ENCODE assay signal across 7 cellular contexts in genomic region chr19:5803441-5803751, GRCh38. TPM values are rescaled to one million over a fixed set of nuclear protein-coding genes. Genes with fewer than 3 reads are reported as not detected.
DNase-seq lines count a peak whose midpoint lies in the region; ATAC-seq and TF ChIP-seq lines count a peak whose summit lies in the region.

No MANE protein-coding gene starts in this region.

- H3K4me1 ChIP-seq in skeletal muscle tissue (ENCODE audit: control insufficient read depth in 3 of 3, insufficient read depth in 3 of 3, low read length in 3 of 3), result peaks cover 4 to 7% (median 5%) of the 10 kb centered on the region in 3 donors

- H3K27me3 Mint-ChIP-seq in HFFc6 (ENCODE audit: insufficient read depth), result peaks cover 29% of the 10 kb centered on the region

- no peaks in the 10 kb centered on the region for H3K36me3 Mint-ChIP-seq in HFFc6 (ENCODE audit: low read depth)

- H3K9me3 ChIP-seq in WERI-Rb-1 (ENCODE audit: severe bottlenecking), result no peaks in the 10 kb centered on the region
- H3K9me3 ChIP-seq in skeletal muscle tissue (ENCODE audit: control insufficient read depth in 3 of 3, low read length in 3 of 3), result no peaks in the 10 kb centered on the region

- H3K4me1 Mint-ChIP-seq in HFFc6 (ENCODE audit: low read depth), result peaks cover 12% of the 10 kb centered on the region; the same call in 1 of the 2 replicates

- TF ChIP-seq CTCF in HFFc6 (IDR thresholded peaks at IDR 0.05) (no peak), WERI-Rb-1 (IDR thresholded peaks at IDR 0.05; ENCODE audit: low read depth, low read length) (no peak), fibroblast of pulmonary artery (IDR thresholded peaks at IDR 0.05; ENCODE audit: low read length, missing control alignments) (no peak)

- no peaks in the 10 kb centered on the region for H3K9me3 Mint-ChIP-seq in HFFc6

- ATAC-seq in GM18873 (IDR thresholded peaks at IDR 0.05; ENCODE audit: low FRiP score, unreplicated experiment), result no peak

- no peaks in the 10 kb centered on the region for H3K36me3 ChIP-seq in WERI-Rb-1
- no peaks in the 10 kb centered on the region for H3K36me3 ChIP-seq in skeletal muscle tissue (ENCODE audit: control insufficient read depth in 3 of 3, insufficient read depth in 3 of 3, low read length in 3 of 3)

- H3K4me3 ChIP-seq in WERI-Rb-1 (ENCODE audit: low read depth, low read length), result peak overlapping the region; percentile 39
- H3K4me3 ChIP-seq in fibroblast of pulmonary artery (replicated peaks; ENCODE audit: low read depth, low read length), result peak overlapping the region; percentile 36
- peak overlapping the region in 2 of 3 donors; percentile 29 to 30 for H3K4me3 ChIP-seq in skeletal muscle tissue (ENCODE audit: low read length in 3 of 3)

- H3K27ac ChIP-seq in WERI-Rb-1, result peak overlapping the region; percentile 68
- no peak overlapping the region for H3K27ac ChIP-seq in skeletal muscle tissue (ENCODE audit: low read depth, low read length)

- DNase-seq in HFFc6 (no peak), WERI-Rb-1 (no peak), fibroblast of pulmonary artery (ENCODE audit: low read depth) (no peak), HPDE6-E6E7 (ENCODE audit: extremely low spot score) (no peak), hepatic stellate cell (ENCODE audit: low spot score) (no peak)

- peak overlapping the region in 1 of 3 donors; percentile 33 for H3K9ac ChIP-seq in skeletal muscle tissue (ENCODE audit: low read depth in 1 of 3, low read length in 3 of 3)

- peak overlapping the region; percentile 69 for H3K4me3 Mint-ChIP-seq in HFFc6

- no peak overlapping the region for H3K27ac Mint-ChIP-seq in HFFc6

- H3K27me3 ChIP-seq in WERI-Rb-1 (ENCODE audit: insufficient read depth, low read depth, severe bottlenecking) (no peaks in the 10 kb centered on the region), skeletal muscle tissue (ENCODE audit: control insufficient read depth in 3 of 3, insufficient read depth in 3 of 3, low read length in 3 of 3) (peaks cover 47 to 73% (median 65%) of the 10 kb centered on the region in 3 donors)

RNA-seq across cellular contexts. Expression of gene NRTN, which starts 1.5 kb away (rescaled TPM):
- total RNA-seq in HFFc6 (2021; fragmentation: NEBNext Ultra II Directional; extraction: Animal tissue kit (Norgen Biotek cat#: 25700)), result not detected
- total RNA-seq in skeletal muscle tissue, result not detected

RNA-seq across cellular contexts. Expression of gene DUS3L, which starts 12.4 kb away (rescaled TPM):
- 10 to 100 TPM; 15.6 to 20.5 (median 18.3) TPM for total RNA-seq in HFFc6 (2021; fragmentation: NEBNext Ultra II Directional; extraction: Animal tissue kit (Norgen Biotek cat#: 25700))
- 15.7 TPM for total RNA-seq in skeletal muscle tissue

RNA-seq across cellular contexts. Expression of gene PRR22, which starts 18.9 kb away (rescaled TPM):
- 1 to 10 TPM in 5 of 6 experiments, under 1 TPM in 1; 0.92 to 1.6 (median 1.4) TPM for total RNA-seq in HFFc6 (2021; fragmentation: NEBNext Ultra II Directional; extraction: Animal tissue kit (Norgen Biotek cat#: 25700))
- not detected for total RNA-seq in skeletal muscle tissue

RNA-seq across cellular contexts. Expression of gene FUT6, which starts 36.1 kb away (rescaled TPM):
- not detected for total RNA-seq in HFFc6 (2021; fragmentation: NEBNext Ultra II Directional; extraction: Animal tissue kit (Norgen Biotek cat#: 25700))
- not detected for total RNA-seq in skeletal muscle tissue

RNA-seq across cellular contexts. Expression of gene FUT3, which starts 47.9 kb away (rescaled TPM):
- not detected for total RNA-seq in HFFc6 (2021; fragmentation: NEBNext Ultra II Directional; extraction: Animal tissue kit (Norgen Biotek cat#: 25700))
- not detected for total RNA-seq in skeletal muscle tissue
